Comparison of ENCODE assay signal across 19 cellular contexts in genomic region chr17:31224366-31224765, GRCh38.
"Had no signal": no experiment of that assay in that cellular context is flagged by ENCODE, and none has a peak within 500 bp of the region (broad histone marks: within the 10 kb centered on the region; RNA-seq: fewer than 3 reads in every experiment).

No MANE protein-coding gene starts in this region.

- H3K27ac ChIP-seq: brain microvascular endothelial cell, dorsolateral prefrontal cortex, right lobe of liver, spleen, tibial artery had no signal

- H3K9me3 ChIP-seq: right lobe of liver, spleen, tibial artery had no signal

- DNase-seq: activated CD4-positive, alpha-beta T cell treated with anti-CD3 and anti-CD28 coated beads for 36 hours; activated CD4-positive, alpha-beta T cell treated with anti-CD3 and anti-CD28 coated beads, Interleukin-2, amount 50 U/mL, for 48 hours; activated naive CD4-positive, alpha-beta T cell treated with Interleukin-2 at 50 U/mL for 16 hours; anterior cingulate cortex; brain microvascular endothelial cell; central memory CD4-positive, alpha-beta T cell; dorsolateral prefrontal cortex; endodermal cell; left ventricle myocardium superior; naive B cell; right lobe of liver; spleen; stimulated activated naive CD4-positive, alpha-beta T cell treated with Interleukin-2 at 50 U/mL for 16 hours; substantia nigra; SW 1271; tibial artery had no signal

- ATAC-seq: activated CD4-positive, alpha-beta T cell treated with anti-CD3 and anti-CD28 coated beads for 36 hours; activated T-helper 17 cell treated with anti-CD3 and anti-CD28 coated beads, Interleukin-2, amount 50 U/mL, for 72 hours; left ventricle myocardium superior; right lobe of liver; WTC11 had no signal

- FAIRE-seq: frontal cortex had no signal

- H3K4me3 ChIP-seq: dorsolateral prefrontal cortex, right lobe of liver, spleen, tibial artery had no signal

- H3K27me3 ChIP-seq: brain microvascular endothelial cell, dorsolateral prefrontal cortex, right lobe of liver, spleen, tibial artery had no signal

- H3K4me1 ChIP-seq: right lobe of liver, tibial artery had no signal
